In genomic region chr12:50070314-50071060, GRCh38 we compare ENCODE assay signal across 8 cellular contexts. TPM values are rescaled to one million over a fixed set of nuclear protein-coding genes. Genes with fewer than 3 reads are reported as not detected.
DNase-seq lines count a peak whose midpoint lies in the region; ATAC-seq and TF ChIP-seq lines count a peak whose summit lies in the region.

No MANE protein-coding gene starts in this region.

- H2BK20ac ChIP-seq in H9 (ENCODE audit: low read depth, low read length, poor library complexity, severe bottlenecking): no peak overlapping the region

- H3K36me3 ChIP-seq in mesenchymal stem cell (ENCODE audit: control insufficient read depth in 1 of 2, insufficient read depth in 2 of 2, low read depth in 1 of 2, low read length in 2 of 2): peaks cover 0 to 3% of the 10 kb centered on the region in 2 experiments

- no peaks in the 10 kb centered on the region for H3K36me3 Mint-ChIP-seq in H9 (ENCODE audit: insufficient read depth in 1 of 3, low read depth in 3 of 3)

- H3K27ac ChIP-seq in H9 (ENCODE audit: insufficient read length, low read depth, low read length): no peak overlapping the region
- no peak overlapping the region for H3K27ac ChIP-seq in mesenchymal stem cell (ENCODE audit: low read length, poor library complexity, severe bottlenecking)

- H3K79me1 ChIP-seq in H9 (ENCODE audit: insufficient read depth, low read depth, low read length, poor library complexity, severe bottlenecking): no peaks in the 10 kb centered on the region
- H3K79me1 ChIP-seq in mesenchymal stem cell (replicated peaks; ENCODE audit: low read length, poor library complexity, severe bottlenecking): no peaks in the 10 kb centered on the region

- H3K56ac ChIP-seq in H9 (ENCODE audit: insufficient read length, low read depth, low read length): no peak overlapping the region

- no peak overlapping the region; a peak in 1 of 7 replicates for H3K27ac Mint-ChIP-seq in H9

- no peak overlapping the region for H4K8ac ChIP-seq in H9 (replicated peaks; ENCODE audit: insufficient read length, low read depth, low read length)
- peak overlapping the region; percentile 94 for H4K8ac ChIP-seq in mesenchymal stem cell (ENCODE audit: low read length)

- H2BK15ac ChIP-seq in H9 (ENCODE audit: low read depth, low read length): no peak overlapping the region
- H2BK15ac ChIP-seq in mesenchymal stem cell (ENCODE audit: low read depth, poor library complexity, severe bottlenecking): no peak overlapping the region

- no peak overlapping the region for H2BK12ac ChIP-seq in H9 (ENCODE audit: insufficient read length, low read depth, low read length)
- H2BK12ac ChIP-seq in mesenchymal stem cell (ENCODE audit: low read length in 2 of 2): peak overlapping the region in 1 of 2 experiments; percentile 7

- H3K23me2 ChIP-seq in H9 (ENCODE audit: insufficient read length, low read depth, low read length, poor library complexity, severe bottlenecking): no peaks in the 10 kb centered on the region

- no peaks in the 10 kb centered on the region for H4K20me1 ChIP-seq in H9 (ENCODE audit: control insufficient read depth, insufficient read depth, insufficient read length)

- peak; percentile 95 for TF ChIP-seq CTCF in H9 (conservative IDR thresholded peaks at IDR 0.05)

- WGBS in H9 (ENCODE audit: extremely low coverage, insufficient read length, low lambda C conversion rate): no CpG with 5 or more reads among the region's 9 CpGs
- WGBS in mesenchymal stem cell: 45% methylated on average over 7 of the region's 9 CpGs

- H3K27me3 ChIP-seq in H9 (ENCODE audit: insufficient read depth, low read length): no peaks in the 10 kb centered on the region
- no peaks in the 10 kb centered on the region for H3K27me3 ChIP-seq in mesenchymal stem cell (ENCODE audit: control insufficient read depth in 1 of 2, insufficient read depth in 1 of 2, low read length in 2 of 2)

- H3K9me3 ChIP-seq in H9 (ENCODE audit: control insufficient read depth, low read depth, low read length) (no peaks in the 10 kb centered on the region), mesenchymal stem cell (ENCODE audit: control insufficient read depth, low read length) (no peaks in the 10 kb centered on the region)

- H3K23ac ChIP-seq in H9 (ENCODE audit: insufficient read length, low read depth, low read length) (no peak overlapping the region), mesenchymal stem cell (ENCODE audit: low read length in 2 of 2) (no peak overlapping the region)

- no peak overlapping the region for H2BK120ac ChIP-seq in H9 (ENCODE audit: low read depth, low read length, poor library complexity, severe bottlenecking)
- no peak overlapping the region for H2BK120ac ChIP-seq in mesenchymal stem cell (ENCODE audit: low read depth, low read length)

- H3K14ac ChIP-seq in H9 (ENCODE audit: insufficient read depth, low read length) (no peak overlapping the region), mesenchymal stem cell (ENCODE audit: low read length in 2 of 2) (peak overlapping the region in 1 of 2 experiments; percentile 44)

- peaks cover 24 to 34% of the 10 kb centered on the region in 2 experiments for H3K4me1 Mint-ChIP-seq in H9

- peaks cover 2% of the 10 kb centered on the region; the same call in 1 of the 2 replicates for H3K27me3 Mint-ChIP-seq in H9 (ENCODE audit: low read depth)

- peak overlapping the region in 1 of 2 experiments; percentile 45; a peak in 2 of 5 replicates for H3K4me3 Mint-ChIP-seq in H9

- peak overlapping the region in 1 of 2 experiments; percentile 17 for H3K4me3 ChIP-seq in mesenchymal stem cell (ENCODE audit: insufficient read depth in 1 of 2, low read depth in 1 of 2, low read length in 2 of 2)

- H3K79me2 ChIP-seq in H9 (ENCODE audit: insufficient read depth, low read length): no peaks in the 10 kb centered on the region

- H4K5ac ChIP-seq in H9 (ENCODE audit: insufficient read length, low read depth, low read length): no peak overlapping the region

- H3K9ac ChIP-seq in H9 (ENCODE audit: extremely low read depth, insufficient read length, low read length): no peak overlapping the region
- H3K9ac ChIP-seq in mesenchymal stem cell (ENCODE audit: low read length): peak overlapping the region; percentile 43

- no peaks in the 10 kb centered on the region; the same call in 1 of the 2 replicates for H3K4me1 ChIP-seq in H9 (ENCODE audit: insufficient read depth, low read length)
- H3K4me1 ChIP-seq in mesenchymal stem cell (ENCODE audit: control insufficient read depth, insufficient read depth, low read depth, low read length): peaks cover 10% of the 10 kb centered on the region

- H2BK5ac ChIP-seq in H9 (ENCODE audit: insufficient read length, low read length) (no peak overlapping the region), mesenchymal stem cell (ENCODE audit: low read depth, low read length, poor library complexity, severe bottlenecking) (no peak overlapping the region)

- ATAC-seq in HG02610 (IDR thresholded peaks at IDR 0.05; ENCODE audit: unreplicated experiment): no peak

- H4K91ac ChIP-seq in H9 (ENCODE audit: insufficient read length, low read depth, low read length) (no peak overlapping the region), mesenchymal stem cell (ENCODE audit: low read length) (peak overlapping the region; percentile 9)

- H2AK5ac ChIP-seq in H9 (ENCODE audit: insufficient read length, low read length) (no peak overlapping the region), mesenchymal stem cell (ENCODE audit: low read length, severe bottlenecking) (no peak overlapping the region)

- no peak overlapping the region for H3T11ph ChIP-seq in H9 (ENCODE audit: low read length)

- H3K18ac ChIP-seq in H9 (ENCODE audit: insufficient read length, low read depth, low read length): no peak overlapping the region
- H3K18ac ChIP-seq in mesenchymal stem cell (ENCODE audit: low read depth in 1 of 2, low read length in 2 of 2): peak overlapping the region; percentile 12 to 73

- H3K4ac ChIP-seq in H9 (ENCODE audit: low read depth, low read length) (no peak overlapping the region), mesenchymal stem cell (ENCODE audit: low read depth in 1 of 2, low read length in 2 of 2) (peak overlapping the region in 1 of 2 experiments; percentile 34)

- H3K4me2 ChIP-seq in H9 (ENCODE audit: insufficient read depth, insufficient read length, low read length): no peak overlapping the region
- H3K4me2 ChIP-seq in mesenchymal stem cell (ENCODE audit: low read length, poor library complexity, severe bottlenecking): no peak overlapping the region

- DNase-seq in AML-193 (lab: John Stamatoyannopoulos, UW) (peak; percentile 67 to 78), H9 (peak; percentile 88), NCI-H524 treated with DMSO at 0.1 percent for 48 hours (lab: John Stamatoyannopoulos, UW) (peak; percentile 20), mesenchymal stem cell (peak; percentile 84)
- peak; percentile 79 for DNase-seq in activated CD4-positive, alpha-beta T cell treated with anti-CD3 and anti-CD28 coated beads for 48 hours
- peak; percentile 54 for DNase-seq in effector CD4-positive, alpha-beta T cell
- DNase-seq in stimulated activated CD8-positive, alpha-beta memory T cell treated with anti-CD3 and anti-CD28 coated beads, Interleukin-15, amount 100 ng/mL, for 1 hour (ENCODE audit: low read depth): peak; percentile 62

- H3K9me3 Mint-ChIP-seq in H9: no peaks in the 10 kb centered on the region

- H2AFZ ChIP-seq in H9 (ENCODE audit: low read length) (no peak overlapping the region), mesenchymal stem cell (ENCODE audit: low read depth, low read length) (peak overlapping the region; percentile 33)

RNA-seq across cellular contexts. Expression of gene ASIC1, which starts 13.1 kb away (rescaled TPM):
- 3.9 and 4.0 TPM in 2 replicates for total RNA-seq in H9 (2021)
- polyA plus RNA-seq in mesenchymal stem cell (2013, experiment 1 of 2): 6.4 TPM
- 6.0 TPM for polyA plus RNA-seq in mesenchymal stem cell (2013, experiment 2 of 2)

RNA-seq across cellular contexts. Expression of gene SMARCD1, which starts 14.7 kb away (rescaled TPM):
- total RNA-seq in H9 (2021): 142 and 152 TPM in 2 replicates
- 38.9 TPM for polyA plus RNA-seq in mesenchymal stem cell (2013, experiment 1 of 2)
- polyA plus RNA-seq in mesenchymal stem cell (2013, experiment 2 of 2): 37.6 TPM

RNA-seq across cellular contexts. Expression of gene GPD1, which starts 33.3 kb away (rescaled TPM):
- total RNA-seq in H9 (2021): 0.70 and 1.2 TPM in 2 replicates
- polyA plus RNA-seq in mesenchymal stem cell (2013, experiment 1 of 2): not detected
- polyA plus RNA-seq in mesenchymal stem cell (2013, experiment 2 of 2): not detected

RNA-seq across cellular contexts. Expression of gene COX14, which starts 41.5 kb away (rescaled TPM):
- total RNA-seq in H9 (2021): 31.2 and 31.9 TPM in 2 replicates
- polyA plus RNA-seq in mesenchymal stem cell (2013, experiment 1 of 2): 143 TPM
- 147 TPM for polyA plus RNA-seq in mesenchymal stem cell (2013, experiment 2 of 2)

RNA-seq across cellular contexts. Expression of gene RACGAP1, which starts 45.2 kb away (rescaled TPM):
- total RNA-seq in H9 (2021): 60.8 and 64.8 TPM in 2 replicates
- 12.0 TPM for polyA plus RNA-seq in mesenchymal stem cell (2013, experiment 1 of 2)
- 13.2 TPM for polyA plus RNA-seq in mesenchymal stem cell (2013, experiment 2 of 2)

Comparison
In these comparisons a context has a peak if more than half of its experiments do, and no peak if none do; other contexts are left out.
1. DNase-seq: peak in every context shown above with its lines; median percentile 88 in H9; 84 in mesenchymal stem cell; 79 in activated CD4-positive, alpha-beta T cell treated with anti-CD3 and anti-CD28 coated beads for 48 hours; 72 in AML-193; 62 in stimulated activated CD8-positive, alpha-beta memory T cell treated with anti-CD3 and anti-CD28 coated beads, Interleukin-15, amount 100 ng/mL, for 1 hour; 54 in effector CD4-positive, alpha-beta T cell; 20 in NCI-H524 treated with DMSO at 0.1 percent for 48 hours.